19 cellular contexts compared by ENCODE assay signal in genomic region chr1:238293075-238293474, GRCh38.
A peak's percentile ranks its signal among the peaks of the same experiment; 100 is the strongest.
DNase-seq lines count a peak whose midpoint lies in the region; ATAC-seq, FAIRE-seq and TF ChIP-seq lines count a peak whose summit lies in the region.
"Had no signal": no experiment of that assay in that cellular context is flagged by ENCODE, and none has a peak within 500 bp of the region (broad histone marks: within the 10 kb centered on the region; RNA-seq: fewer than 3 reads in every experiment).

No MANE protein-coding gene starts in this region.

- H2AFZ ChIP-seq in H1 (ENCODE audit: low read length): peak overlapping the region; percentile 22; the same call in 1 of the 2 replicates
- H2AFZ ChIP-seq: GM23248 had no signal

- H3K27ac ChIP-seq in H1 (ENCODE audit: low read depth, low read length) (no peak overlapping the region), right cardiac atrium (ENCODE audit: low read length) (no peak overlapping the region)
- H3K27ac ChIP-seq: GM23248 had no signal

- no peaks in the 10 kb centered on the region for H3K9me3 ChIP-seq in H1 (ENCODE audit: insufficient read depth in 2 of 2, low read depth in 1 of 2, low read length in 1 of 2)
- no peaks in the 10 kb centered on the region for H3K9me3 ChIP-seq in right cardiac atrium (ENCODE audit: control insufficient read depth, low read length)
- H3K9me3 ChIP-seq: HAP-1 had no signal

- peaks cover 4% of the 10 kb centered on the region for H3K9me3 Mint-ChIP-seq in progenitor cell of endocrine pancreas (ENCODE audit: low read depth)

- intact Hi-C loops in right cardiac atrium (cut with DNase I): no loop called here

- H3K23ac ChIP-seq in H1 (ENCODE audit: insufficient read length): no peak overlapping the region

- DNase-seq in H1 (ENCODE audit: low read depth in 1 of 2, low spot score in 2 of 2) (no peak), iPS-NIHi7 (ENCODE audit: extremely low spot score) (peak; percentile 14), progenitor cell of endocrine pancreas (ENCODE audit: low spot score, unreplicated experiment) (no peak), right cardiac atrium (no peak)
- DNase-seq: C1 segment of cervical spinal cord; CD4-positive, alpha-beta memory T cell; COR-L47; DMS153; DMS79; EL; GDM1; GM23248; HFFc6 had no signal

- H2BK5ac ChIP-seq in H1 (ENCODE audit: low read depth, low read length): no peak overlapping the region

- H3K9ac ChIP-seq in H1 (replicated peaks in 1 of 4; ENCODE audit: extremely low read depth in 1 of 4, low read depth in 3 of 4, low read length in 3 of 4): no peak overlapping the region
- H3K9ac ChIP-seq: GM23248 had no signal

- TF ChIP-seq EP300 in H1 (IDR thresholded peaks at IDR 0.05; ENCODE audit: borderline replicate concordance in 1 of 2, low read depth in 2 of 2, low read length in 2 of 2): no peak

- H3K4me1 Mint-ChIP-seq in progenitor cell of endocrine pancreas (ENCODE audit: low read depth): peaks cover 3% of the 10 kb centered on the region
- H3K4me1 Mint-ChIP-seq: CD4-positive, alpha-beta memory T cell had no signal

- no peak for TF ChIP-seq RAD21 in H1 (IDR thresholded peaks at IDR 0.05 in 1 of 2, conservative IDR thresholded peaks at IDR 0.05 in 1 of 2; ENCODE audit: low read depth in 2 of 2, low read length in 2 of 2)

- no peak for TF ChIP-seq CTCF in H1 (IDR thresholded peaks at IDR 0.05; ENCODE audit: control extremely low read depth in 1 of 3, insufficient read depth in 1 of 3, low read depth in 1 of 3, low read length in 3 of 3)
- no peak for TF ChIP-seq CTCF in progenitor cell of endocrine pancreas (IDR thresholded peaks at IDR 0.05; ENCODE audit: unreplicated experiment)

- H2BK20ac ChIP-seq in H1 (ENCODE audit: low read length): 0 out of 2 replicates have a peak overlapping the region, but pooled peaks have one; percentile 3

- H4K5ac ChIP-seq in H1 (ENCODE audit: insufficient read length, low read depth, low read length): no peak overlapping the region

- no peak overlapping the region for H3K18ac ChIP-seq in H1 (ENCODE audit: extremely low read depth, low read length)

- H3K4me1 ChIP-seq in H1 (replicated peaks in 1 of 4; ENCODE audit: control insufficient read depth in 3 of 4, insufficient read depth in 4 of 4, low read length in 3 of 4) (no peaks in the 10 kb centered on the region; a peak in 1 of 7 replicates), right cardiac atrium (ENCODE audit: control insufficient read depth, insufficient read depth, low read length) (no peaks in the 10 kb centered on the region)
- H3K4me1 ChIP-seq: HAP-1 had no signal

- no peaks in the 10 kb centered on the region for H3K23me2 ChIP-seq in H1 (ENCODE audit: low read depth, low read length)

- H3K27me3 Mint-ChIP-seq in progenitor cell of endocrine pancreas: no peaks in the 10 kb centered on the region
- H3K27me3 Mint-ChIP-seq: CD4-positive, alpha-beta memory T cell had no signal

- H3K56ac ChIP-seq in H1 (replicated peaks; ENCODE audit: insufficient read length, low read depth, low read length): no peak overlapping the region

- CTCF ChIA-PET in H1 (lab: Charles Lee; ENCODE audit: partially characterized antibody): no interaction called here

- H3K79me1 ChIP-seq in H1 (ENCODE audit: low read depth, low read length): no peaks in the 10 kb centered on the region

- no peak for FAIRE-seq in H1 (lab: Jason Lieb, UNC)
- FAIRE-seq: GM12878, GM19239, H54 had no signal

- ATAC-seq in HG02763 (IDR thresholded peaks at IDR 0.05; ENCODE audit: unreplicated experiment): no peak
- ATAC-seq in HG03139 (IDR thresholded peaks at IDR 0.05; ENCODE audit: unreplicated experiment): no peak
- ATAC-seq in right cardiac atrium: no peak
- ATAC-seq: GM12878 had no signal

- POLR2A ChIA-PET in H1 (lab: Charles Lee; ENCODE audit: partially characterized antibody): no interaction called here

- WGBS in H1 (ENCODE audit: extremely low coverage in 1 of 2, insufficient coverage in 1 of 2, insufficient read length in 1 of 2, insufficient replicate concordance in 2 of 2, low coverage in 1 of 2, low lambda C conversion rate in 2 of 2, missing lambda C conversion rate in 1 of 2), 2 experiments: 84% methylated on average over 3 of the region's 3 CpGs; no CpG with 5 or more reads in 1 of the 2 experiments
- WGBS in right cardiac atrium: 61% methylated on average over 3 of the region's 3 CpGs

- H3K4me3 Mint-ChIP-seq in progenitor cell of endocrine pancreas (ENCODE audit: low read depth): no peak overlapping the region
- H3K4me3 Mint-ChIP-seq: CD4-positive, alpha-beta memory T cell; HFFc6 had no signal

- H3K4ac ChIP-seq in H1 (replicated peaks; ENCODE audit: insufficient read length, low read depth, low read length): no peak overlapping the region

- no peaks in the 10 kb centered on the region for H3K36me3 Mint-ChIP-seq in progenitor cell of endocrine pancreas (ENCODE audit: insufficient read depth)
- H3K36me3 Mint-ChIP-seq: CD4-positive, alpha-beta memory T cell had no signal

- H3K27me3 ChIP-seq in H1 (replicated peaks in 1 of 4; ENCODE audit: control insufficient read depth in 3 of 4, extremely low read depth in 1 of 4, insufficient read depth in 3 of 4, low read length in 3 of 4) (no peaks in the 10 kb centered on the region), right cardiac atrium (ENCODE audit: control insufficient read depth, insufficient read depth) (no peaks in the 10 kb centered on the region)

- H3K36me3 ChIP-seq in H1 (ENCODE audit: control insufficient read depth in 2 of 4, insufficient read depth in 4 of 4, low read length in 3 of 4): no peaks in the 10 kb centered on the region
- H3K36me3 ChIP-seq: HAP-1 had no signal

- H3K27ac Mint-ChIP-seq in progenitor cell of endocrine pancreas: peak overlapping the region; percentile 9
- H3K27ac Mint-ChIP-seq: CD4-positive, alpha-beta memory T cell; HFFc6 had no signal

- no peak overlapping the region for H4K91ac ChIP-seq in H1 (replicated peaks; ENCODE audit: insufficient read length, low read length)

- no peak overlapping the region for H3K14ac ChIP-seq in H1 (ENCODE audit: insufficient read length)

- no peak overlapping the region for H2BK12ac ChIP-seq in H1 (ENCODE audit: low read depth, low read length)

- 0 out of 2 replicates have a peak overlapping the region, but pooled peaks have one; percentile 39 for H2AK5ac ChIP-seq in H1 (ENCODE audit: low read depth, low read length)

- TF ChIP-seq POLR2A in H1 (IDR thresholded peaks at IDR 0.05; ENCODE audit: control extremely low read depth in 1 of 2, low read depth in 2 of 2, low read length in 2 of 2): no peak

- H4K20me1 ChIP-seq in H1 (replicated peaks in 1 of 2; ENCODE audit: control insufficient read depth in 1 of 2, insufficient read depth in 2 of 2, low read length in 2 of 2): no peaks in the 10 kb centered on the region

- H4K8ac ChIP-seq in H1 (ENCODE audit: extremely low read depth, insufficient read depth, low read length): no peak overlapping the region

- no peak overlapping the region for H3K4me2 ChIP-seq in H1 (ENCODE audit: insufficient read depth in 1 of 2, low read depth in 2 of 2, low read length in 2 of 2)

- H3K4me3 ChIP-seq in H1 (ENCODE audit: extremely low read depth in 1 of 4, insufficient read depth in 2 of 4, low read depth in 3 of 4, low read length in 4 of 4): no peak overlapping the region
- H3K4me3 ChIP-seq in right cardiac atrium (ENCODE audit: low read length): no peak overlapping the region
- H3K4me3 ChIP-seq: GM12878, GM23248, HAP-1 had no signal

- no peak overlapping the region for H2BK120ac ChIP-seq in H1 (replicated peaks; ENCODE audit: low read depth, low read length)

- no peaks in the 10 kb centered on the region for H3K79me2 ChIP-seq in H1 (ENCODE audit: control insufficient read depth in 1 of 2, insufficient read depth in 2 of 2, low read length in 2 of 2)

- no peak overlapping the region for H2BK15ac ChIP-seq in H1 (ENCODE audit: low read length)

TF ChIP-seq in H1, 55 proteins besides CTCF, POLR2A, EP300 and RAD21:
- TF ChIP-seq SUZ12 (IDR thresholded peaks at IDR 0.05; ENCODE audit: low read length) (no peak), NANOG (IDR thresholded peaks at IDR 0.05; ENCODE audit: insufficient read depth, low read depth, low read length, poor library complexity, severe bottlenecking) (no peak)
